In genomic region chr3:23944861-23945652, GRCh38 we compare ENCODE assay signal across 8 cellular contexts. TPM values are rescaled to one million over a fixed set of nuclear protein-coding genes. Genes with fewer than 3 reads are reported as not detected.
DNase-seq lines count a peak whose midpoint lies in the region; ATAC-seq, FAIRE-seq and TF ChIP-seq lines count a peak whose summit lies in the region.

TSS of gene NR1D2 (plus strand) at chr3:23945286. CDS start at chr3:23945579, 293 bp downstream.

- TF ChIP-seq CTCF in endothelial cell of umbilical vein (IDR thresholded peaks at IDR 0.05; ENCODE audit: extremely low read depth in 1 of 2, insufficient read depth in 1 of 2, low read depth in 1 of 2, low read length in 2 of 2), result no peak

- no TSS peak for BruUV-seq in endothelial cell of umbilical vein (replicated peaks; lab: Mats Ljungman, UMichigan)

- peak within 1 kb of the TSS; percentile 87 for H3K4me2 ChIP-seq in endothelial cell of umbilical vein (ENCODE audit: insufficient read depth, low read length)

- intact Hi-C loops in endothelial cell of umbilical vein (cut with micrococcal nuclease), result loop anchor here (1.0 to 2.0 kb wide), 6 partner anchors 28 to 420 kb away; partner anchors contain the start of gene RPL15

- peak within 1 kb of the TSS; percentile 93 for H3K27ac ChIP-seq in CD4-positive, CD25-positive, alpha-beta regulatory T cell (ENCODE audit: insufficient read depth, low read length, poor library complexity, severe bottlenecking)
- peak within 1 kb of the TSS; percentile 90 for H3K27ac ChIP-seq in endothelial cell of umbilical vein (ENCODE audit: insufficient read depth, low read depth, low read length)

- peak; percentile 87 for FAIRE-seq in endothelial cell of umbilical vein (lab: Jason Lieb, UNC)

- H3K27me3 ChIP-seq in CD4-positive, CD25-positive, alpha-beta regulatory T cell (ENCODE audit: control insufficient read depth, insufficient read depth, low read length), result no peaks in the 10 kb centered on the region
- H3K27me3 ChIP-seq in endothelial cell of umbilical vein (ENCODE audit: control insufficient read depth in 2 of 2, insufficient read depth in 2 of 2, low read length in 2 of 2), result peaks cover 3 to 10% of the 10 kb centered on the region in 2 experiments

- H3K4me3 ChIP-seq in CD4-positive, CD25-positive, alpha-beta regulatory T cell (ENCODE audit: low read depth, low read length), result peak within 1 kb of the TSS; percentile 85
- H3K4me3 ChIP-seq in endothelial cell of umbilical vein (replicated peaks in 1 of 3; ENCODE audit: insufficient read depth in 1 of 3, low read depth in 1 of 3, low read length in 3 of 3), result peak within 1 kb of the TSS; percentile 55 to 92 (median 63)

- peaks cover 10% of the 10 kb centered on the region for H3K79me2 ChIP-seq in endothelial cell of umbilical vein (ENCODE audit: control insufficient read depth, insufficient read depth, low read length)

- H3K9me1 ChIP-seq in endothelial cell of umbilical vein (replicated peaks; ENCODE audit: control insufficient read depth, extremely low read depth, insufficient read depth, low read length), result no peaks in the 10 kb centered on the region

- peaks cover 8% of the 10 kb centered on the region for H3K36me3 Mint-ChIP-seq in CD4-positive, CD25-positive, alpha-beta regulatory T cell

- H3K36me3 ChIP-seq in CD4-positive, CD25-positive, alpha-beta regulatory T cell (ENCODE audit: control insufficient read depth, insufficient read depth, low read length), result no peaks in the 10 kb centered on the region
- H3K36me3 ChIP-seq in endothelial cell of umbilical vein (ENCODE audit: control insufficient read depth in 2 of 2, extremely low read depth in 1 of 2, insufficient read depth in 2 of 2, low read length in 2 of 2), result no peaks in the 10 kb centered on the region

- H4K20me1 ChIP-seq in endothelial cell of umbilical vein (replicated peaks; ENCODE audit: control insufficient read depth, extremely low read depth, insufficient read depth, low read length), result no peaks in the 10 kb centered on the region

- H2AFZ ChIP-seq in endothelial cell of umbilical vein (ENCODE audit: low read depth, low read length), result peak within 1 kb of the TSS; percentile 93

- H3K9me3 Mint-ChIP-seq in CD4-positive, CD25-positive, alpha-beta regulatory T cell, result no peaks in the 10 kb centered on the region

- H3K27ac Mint-ChIP-seq in CD4-positive, CD25-positive, alpha-beta regulatory T cell, result peak within 1 kb of the TSS; percentile 85 to 97 (median 94)

- POLR2A ChIA-PET in endothelial cell of umbilical vein (lab: Charles Lee), result interaction anchor here (1.2 to 2.2 kb wide), 2 partner anchors 24 to 28 kb away, joined by 4 to 8 read pairs; partner anchors contain the start of genes NKIRAS1 and RPL15

- H3K9ac ChIP-seq in endothelial cell of umbilical vein (replicated peaks; ENCODE audit: extremely low read depth, insufficient read depth, low read length), result peak within 1 kb of the TSS; percentile 85

- peaks cover 27% of the 10 kb centered on the region for H3K4me1 ChIP-seq in CD4-positive, CD25-positive, alpha-beta regulatory T cell (ENCODE audit: control insufficient read depth, insufficient read depth, low read length, poor library complexity, severe bottlenecking)
- peaks cover 17% of the 10 kb centered on the region for H3K4me1 ChIP-seq in endothelial cell of umbilical vein (ENCODE audit: control insufficient read depth, extremely low read depth, insufficient read depth, low read length)

- peak; percentile 77 to 87 (median 78) for DNase-seq in CD4-positive, CD25-positive, alpha-beta regulatory T cell
- DNase-seq in GM19240 (ENCODE audit: insufficient read length, low spot score) (peak; percentile 59), NOMO-1 (lab: John Stamatoyannopoulos, UW; ENCODE audit: unreplicated experiment in 2 of 2) (peak; percentile 59 to 85), endothelial cell of umbilical vein (ENCODE audit: low read depth, low spot score) (peak; percentile 72), middle frontal gyrus (ENCODE audit: extremely low spot score, low spot score) (peak; percentile 70)
- DNase-seq in activated CD8-positive, alpha-beta memory T cell treated with anti-CD3 and anti-CD28 coated beads, Interleukin-2, amount 50 U/mL, for 48 hours, result peak; percentile 86
- peak; percentile 63 to 66 for DNase-seq in stimulated activated CD8-positive, alpha-beta memory T cell treated with anti-CD3 and anti-CD28 coated beads, Interleukin-2, amount 100 ng/mL, for 1 hour (ENCODE audit: low read depth in 2 of 2)

- peak within 1 kb of the TSS; percentile 86 to 94 (median 89) for H3K4me3 Mint-ChIP-seq in CD4-positive, CD25-positive, alpha-beta regulatory T cell

- peaks cover 27 to 46% (median 32%) of the 10 kb centered on the region in 4 donors for H3K4me1 Mint-ChIP-seq in CD4-positive, CD25-positive, alpha-beta regulatory T cell

- peak; percentile 54 to 59 for ATAC-seq in CD4-positive, CD25-positive, alpha-beta regulatory T cell (ENCODE audit: low read depth in 2 of 2)
- ATAC-seq in HG03439 (IDR thresholded peaks at IDR 0.05; ENCODE audit: unreplicated experiment), result peak; percentile 57

- TF ChIP-seq POLR2A in endothelial cell of umbilical vein (IDR thresholded peaks at IDR 0.05; ENCODE audit: low read depth, low read length), result peak; percentile 23

- peaks cover 27% of the 10 kb centered on the region for H3K27me3 Mint-ChIP-seq in CD4-positive, CD25-positive, alpha-beta regulatory T cell

- dilution Hi-C loops in endothelial cell of umbilical vein (cut with MboI; ENCODE audit: extremely low pct_ligation_motif_present, low sequenced_read_pairs), result no loop called here

- no peaks in the 10 kb centered on the region for H3K9me3 ChIP-seq in CD4-positive, CD25-positive, alpha-beta regulatory T cell (ENCODE audit: control insufficient read depth in 2 of 2, low read length in 2 of 2)
- H3K9me3 ChIP-seq in endothelial cell of umbilical vein (replicated peaks; ENCODE audit: control insufficient read depth, insufficient read depth, low read length), result no peaks in the 10 kb centered on the region

- CTCF ChIA-PET in endothelial cell of umbilical vein (lab: Charles Lee), result interaction anchor here (1.4 kb wide), 1 partner anchor 57 kb away, joined by 3 read pairs; no protein-coding TSS in a partner anchor

TF ChIP-seq in endothelial cell of umbilical vein, 7 proteins besides CTCF, POLR2A, EP300 and RAD21:
- TF ChIP-seq MAX (IDR thresholded peaks at IDR 0.05; ENCODE audit: insufficient read depth, insufficient read length) (no peak), POLR2AphosphoS5 (IDR thresholded peaks at IDR 0.05; ENCODE audit: insufficient read depth, low read depth, low read length) (peak; percentile 62)

RNA-seq across cellular contexts. Expression of gene NR1D2, which starts in this region (rescaled TPM):
- 113 TPM for total RNA-seq in CD4-positive, CD25-positive, alpha-beta regulatory T cell
- 10 to 100 TPM; 35.9 to 47.5 (median 43.9) TPM for polyA plus RNA-seq in CD4-positive, CD25-positive, alpha-beta regulatory T cell
- 14.6 and 15.7 TPM in 2 replicates for total RNA-seq in endothelial cell of umbilical vein
- 3.7 and 4.3 TPM in 2 replicates for polyA plus RNA-seq in endothelial cell of umbilical vein
- polyA plus RNA-seq in endothelial cell of umbilical vein (2011; cell fraction: cytosol; rRNA removed), result 5.9 and 6.5 TPM in 2 replicates
- 11.7 and 13.0 TPM in 2 replicates for polyA plus RNA-seq in endothelial cell of umbilical vein (2011; cell fraction: nucleus; rRNA removed)
- 10.2 and 13.8 TPM in 2 replicates for polyA plus RNA-seq in endothelial cell of umbilical vein (2012)
- 17.4 and 29.8 TPM in 2 replicates for polyA minus RNA-seq in endothelial cell of umbilical vein
- 32.8 TPM for polyA minus RNA-seq in endothelial cell of umbilical vein (2011; cell fraction: cytosol; rRNA and poly(A)+ RNA removed)
- polyA minus RNA-seq in endothelial cell of umbilical vein (2011; cell fraction: nucleus; rRNA and poly(A)+ RNA removed), result 28.8 and 35.8 TPM in 2 replicates

Comparison
In these comparisons a context has a peak if more than half of its experiments do, and no peak if none do; other contexts are left out.
1. Peak in every context shown above with its lines: DNase-seq, ATAC-seq, H3K4me3 ChIP-seq and H3K27ac ChIP-seq.